In the genomic region with DNA sequence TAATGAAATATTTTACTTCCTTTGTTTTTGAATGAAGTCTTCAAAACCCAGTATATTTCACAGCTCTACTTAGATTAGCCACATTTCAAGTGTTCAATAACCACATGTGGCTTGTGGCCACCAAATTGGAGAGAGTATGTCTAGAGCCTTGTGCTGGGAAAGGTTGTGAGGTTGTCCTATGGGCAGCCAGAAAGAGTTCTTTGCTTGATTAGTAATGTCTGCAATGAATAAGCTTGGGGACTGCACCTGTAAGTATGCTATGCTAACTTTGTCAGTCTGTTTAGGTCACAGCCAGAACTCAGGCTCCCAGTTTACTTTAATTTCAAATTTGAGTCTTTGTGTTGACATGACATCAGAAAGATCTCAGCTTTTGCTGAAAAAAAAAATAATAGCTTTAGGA, we compare ENCODE assay signal across 11 cellular contexts.
"Had no signal": no experiment of that assay in that cellular context is flagged by ENCODE, and none has a peak within 500 bp of the region (broad histone marks: within the 10 kb centered on the region; RNA-seq: fewer than 3 reads in every experiment).

No MANE protein-coding gene starts in this region.

- ATAC-seq: HCT116 had no signal

- H3K9me3 ChIP-seq: HAP-1 had no signal

- H3K36me3 ChIP-seq: HAP-1 had no signal

- H3K4me1 ChIP-seq: HAP-1 had no signal

- DNase-seq: GM23248, GOT3, H7, H9, HCEC 1CT, HFFc6 had no signal

- H3K27ac ChIP-seq: GM23248 had no signal

- H2AFZ ChIP-seq: GM23248, GM23338 had no signal

- FAIRE-seq: H1, H54 had no signal

- H3K4me3 ChIP-seq: GM23248, GM23338, HAP-1 had no signal

- H3K9ac ChIP-seq: GM23248 had no signal
